ENCODE assay signal across 1 cellular context in genomic region chr6:159979136-159979874, GRCh38.
TF ChIP-seq lines count a peak whose summit lies in the region.

No MANE protein-coding gene starts in this region.

TF ChIP-seq in HEK293, 187 proteins besides CTCF, POLR2A, EP300 and RAD21 (continued from another document):
- TF ChIP-seq, protein P1, sequence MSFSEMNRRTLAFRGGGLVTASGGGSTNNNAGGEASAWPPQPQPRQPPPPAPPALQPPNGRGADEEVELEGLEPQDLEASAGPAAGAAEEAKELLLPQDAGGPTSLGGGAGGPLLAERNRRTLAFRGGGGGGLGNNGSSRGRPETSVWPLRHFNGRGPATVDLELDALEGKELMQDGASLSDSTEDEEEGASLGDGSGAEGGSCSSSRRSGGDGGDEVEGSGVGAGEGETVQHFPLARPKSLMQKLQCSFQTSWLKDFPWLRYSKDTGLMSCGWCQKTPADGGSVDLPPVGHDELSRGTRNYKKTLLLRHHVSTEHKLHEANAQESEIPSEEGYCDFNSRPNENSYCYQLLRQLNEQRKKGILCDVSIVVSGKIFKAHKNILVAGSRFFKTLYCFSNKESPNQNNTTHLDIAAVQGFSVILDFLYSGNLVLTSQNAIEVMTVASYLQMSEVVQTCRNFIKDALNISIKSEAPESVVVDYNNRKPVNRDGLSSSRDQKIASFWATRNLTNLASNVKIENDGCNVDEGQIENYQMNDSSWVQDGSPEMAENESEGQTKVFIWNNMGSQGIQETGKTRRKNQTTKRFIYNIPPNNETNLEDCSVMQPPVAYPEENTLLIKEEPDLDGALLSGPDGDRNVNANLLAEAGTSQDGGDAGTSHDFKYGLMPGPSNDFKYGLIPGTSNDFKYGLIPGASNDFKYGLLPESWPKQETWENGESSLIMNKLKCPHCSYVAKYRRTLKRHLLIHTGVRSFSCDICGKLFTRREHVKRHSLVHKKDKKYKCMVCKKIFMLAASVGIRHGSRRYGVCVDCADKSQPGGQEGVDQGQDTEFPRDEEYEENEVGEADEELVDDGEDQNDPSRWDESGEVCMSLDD (tag by site-specific recombination; IDR thresholded peaks at IDR 0.05), result no peak
- no peak for TF ChIP-seq ZNF488 (tag by site-specific recombination; IDR thresholded peaks at IDR 0.05)
- TF ChIP-seq YY2 (tag by site-specific recombination; IDR thresholded peaks at IDR 0.05), result no peak
- no peak for TF ChIP-seq ZNF768 (tag by site-specific recombination; IDR thresholded peaks at IDR 0.05)
- TF ChIP-seq, protein P2, sequence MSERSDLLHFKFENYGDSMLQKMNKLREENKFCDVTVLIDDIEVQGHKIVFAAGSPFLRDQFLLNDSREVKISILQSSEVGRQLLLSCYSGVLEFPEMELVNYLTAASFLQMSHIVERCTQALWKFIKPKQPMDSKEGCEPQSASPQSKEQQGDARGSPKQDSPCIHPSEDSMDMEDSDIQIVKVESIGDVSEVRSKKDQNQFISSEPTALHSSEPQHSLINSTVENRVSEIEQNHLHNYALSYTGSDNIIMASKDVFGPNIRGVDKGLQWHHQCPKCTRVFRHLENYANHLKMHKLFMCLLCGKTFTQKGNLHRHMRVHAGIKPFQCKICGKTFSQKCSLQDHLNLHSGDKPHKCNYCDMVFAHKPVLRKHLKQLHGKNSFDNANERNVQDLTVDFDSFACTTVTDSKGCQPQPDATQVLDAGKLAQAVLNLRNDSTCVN (tag by site-specific recombination; optimal IDR thresholded peaks at IDR 0.05), result no peak
- TF ChIP-seq, protein P3, sequence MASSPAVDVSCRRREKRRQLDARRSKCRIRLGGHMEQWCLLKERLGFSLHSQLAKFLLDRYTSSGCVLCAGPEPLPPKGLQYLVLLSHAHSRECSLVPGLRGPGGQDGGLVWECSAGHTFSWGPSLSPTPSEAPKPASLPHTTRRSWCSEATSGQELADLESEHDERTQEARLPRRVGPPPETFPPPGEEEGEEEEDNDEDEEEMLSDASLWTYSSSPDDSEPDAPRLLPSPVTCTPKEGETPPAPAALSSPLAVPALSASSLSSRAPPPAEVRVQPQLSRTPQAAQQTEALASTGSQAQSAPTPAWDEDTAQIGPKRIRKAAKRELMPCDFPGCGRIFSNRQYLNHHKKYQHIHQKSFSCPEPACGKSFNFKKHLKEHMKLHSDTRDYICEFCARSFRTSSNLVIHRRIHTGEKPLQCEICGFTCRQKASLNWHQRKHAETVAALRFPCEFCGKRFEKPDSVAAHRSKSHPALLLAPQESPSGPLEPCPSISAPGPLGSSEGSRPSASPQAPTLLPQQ (tag by site-specific recombination; IDR thresholded peaks at IDR 0.05), result 0 out of 2 replicates have a peak, but pooled peaks have one; percentile 19
- no peak for TF ChIP-seq ZNF174 (tag by site-specific recombination; IDR thresholded peaks at IDR 0.05)
- no peak; the same call in 1 of the 2 replicates for TF ChIP-seq ZNF600 (tag by site-specific recombination; IDR thresholded peaks at IDR 0.05)
- TF ChIP-seq, protein P4, sequence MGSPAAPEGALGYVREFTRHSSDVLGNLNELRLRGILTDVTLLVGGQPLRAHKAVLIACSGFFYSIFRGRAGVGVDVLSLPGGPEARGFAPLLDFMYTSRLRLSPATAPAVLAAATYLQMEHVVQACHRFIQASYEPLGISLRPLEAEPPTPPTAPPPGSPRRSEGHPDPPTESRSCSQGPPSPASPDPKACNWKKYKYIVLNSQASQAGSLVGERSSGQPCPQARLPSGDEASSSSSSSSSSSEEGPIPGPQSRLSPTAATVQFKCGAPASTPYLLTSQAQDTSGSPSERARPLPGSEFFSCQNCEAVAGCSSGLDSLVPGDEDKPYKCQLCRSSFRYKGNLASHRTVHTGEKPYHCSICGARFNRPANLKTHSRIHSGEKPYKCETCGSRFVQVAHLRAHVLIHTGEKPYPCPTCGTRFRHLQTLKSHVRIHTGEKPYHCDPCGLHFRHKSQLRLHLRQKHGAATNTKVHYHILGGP (tag by site-specific recombination; IDR thresholded peaks at IDR 0.05), result no peak
- TF ChIP-seq ZNF664 (tag by site-specific recombination; IDR thresholded peaks at IDR 0.05), result no peak
